15 cellular contexts compared by ENCODE assay signal in genomic region chr17:34178047-34178446, GRCh38.
DNase-seq lines count a peak whose midpoint lies in the region; ATAC-seq, FAIRE-seq and TF ChIP-seq lines count a peak whose summit lies in the region.
"Had no signal": no experiment of that assay in that cellular context is flagged by ENCODE, and none has a peak within 500 bp of the region (broad histone marks: within the 10 kb centered on the region; RNA-seq: fewer than 3 reads in every experiment).

No MANE protein-coding gene starts in this region.

- no peaks in the 10 kb centered on the region for H3K9me3 ChIP-seq in K562 (replicated peaks; ENCODE audit: control insufficient read depth, insufficient read depth, low read depth, low read length)
- no peaks in the 10 kb centered on the region for H3K9me3 ChIP-seq in lower lobe of right lung
- H3K9me3 ChIP-seq: breast epithelium, MG63, sigmoid colon, vagina had no signal

- H3K79me2 ChIP-seq in K562 (ENCODE audit: control insufficient read depth, insufficient read depth, low read length) = no peaks in the 10 kb centered on the region

- ATAC-seq in K562 = peak; percentile 61; the same call in 1 of the 3 replicates
- peak in 1 of 2 donors; percentile 17 for ATAC-seq in lower lobe of right lung
- ATAC-seq in HG02884 (IDR thresholded peaks at IDR 0.05; ENCODE audit: unreplicated experiment) = no peak
- ATAC-seq: left lobe of liver had no signal

- H3K9ac ChIP-seq in K562 (ENCODE audit: insufficient read depth in 1 of 2, low read depth in 2 of 2, low read length in 2 of 2) = no peak overlapping the region

- POLR2A ChIA-PET in K562 (lab: Yijun Ruan, JAX) = no interaction called here

- H3K4me1 ChIP-seq in K562 (replicated peaks in 1 of 2; ENCODE audit: control insufficient read depth in 2 of 2, insufficient read depth in 2 of 2, low read length in 2 of 2) = no peaks in the 10 kb centered on the region
- H3K4me1 ChIP-seq in lower lobe of right lung = peaks cover 24% of the 10 kb centered on the region
- H3K4me1 ChIP-seq: breast epithelium had no signal

- peak; percentile 29 for DNase-seq in D341Med (ENCODE audit: low spot score)
- no peak for DNase-seq in HFF-Myc (ENCODE audit: extremely low read depth, low read depth)
- no peak for DNase-seq in K562 (ENCODE audit: extremely low read depth in 1 of 4, low spot score in 3 of 4)
- no peak for DNase-seq in lower lobe of right lung
- no peak for DNase-seq in HTR-8/SVneo (ENCODE audit: insufficient read length, low spot score)
- no peak for DNase-seq in DMS153 treated with DMSO at 0.1 percent for 48 hours (lab: John Stamatoyannopoulos, UW; ENCODE audit: unreplicated experiment)
- no peak for DNase-seq in GF-D8 (lab: John Stamatoyannopoulos, UW)
- DNase-seq: activated CD8-positive, alpha-beta memory T cell treated with anti-CD3 and anti-CD28 coated beads for 24 hours; MG63; sigmoid colon; stimulated activated naive CD4-positive, alpha-beta T cell treated with Interleukin-2 at 50 U/mL for 16 hours had no signal

- no peak for TF ChIP-seq EP300 in K562 (IDR thresholded peaks at IDR 0.05; ENCODE audit: low read length)

- intact Hi-C loops in K562 (cut with micrococcal nuclease) = no loop called here
- intact Hi-C loops in lower lobe of right lung (cut with DNase I) = no loop called here

- no peaks in the 10 kb centered on the region for H3K36me3 ChIP-seq in K562 (ENCODE audit: control insufficient read depth, insufficient read depth, low read length)
- H3K36me3 ChIP-seq in lower lobe of right lung = no peaks in the 10 kb centered on the region
- H3K36me3 ChIP-seq: breast epithelium, MG63, sigmoid colon, vagina had no signal

- H3K4me3 ChIP-seq in HFF-Myc (replicated peaks; ENCODE audit: low read depth, low read length) (no peak overlapping the region), K562 (no peak overlapping the region), lower lobe of right lung (no peak overlapping the region)
- H3K4me3 ChIP-seq: breast epithelium, MG63, sigmoid colon, vagina had no signal

- H3K27ac ChIP-seq in K562 (ENCODE audit: extremely low read depth, low read depth, low read length) (no peak overlapping the region), lower lobe of right lung (peak overlapping the region; percentile 61)
- H3K27ac ChIP-seq: vagina had no signal

- in situ Hi-C loops in K562 (cut with MboI) = no loop called here

- H3K27me3 ChIP-seq in K562 (ENCODE audit: control insufficient read depth in 2 of 2, insufficient read depth in 2 of 2, low read length in 2 of 2) (peaks cover 3 to 4% of the 10 kb centered on the region in 2 experiments; a peak in 2 of 5 replicates), lower lobe of right lung (ENCODE audit: low read depth) (no peaks in the 10 kb centered on the region)
- H3K27me3 ChIP-seq: breast epithelium, vagina had no signal

- 0% methylated on average over 1 of the region's 1 CpG for WGBS in K562 (ENCODE audit: insufficient coverage, low coverage, missing lambda C conversion rate)

- CTCF ChIA-PET in K562 (lab: Yijun Ruan, JAX; ENCODE audit: low intra/inter-chr PET ratio) = no interaction called here

- H4K20me1 ChIP-seq in K562 (replicated peaks; ENCODE audit: control insufficient read depth, insufficient read depth, low read length) = no peaks in the 10 kb centered on the region; the same call in 1 of the 2 replicates

- no peak for TF ChIP-seq POLR2A in K562 (conservative IDR thresholded peaks at IDR 0.05)

- H2AFZ ChIP-seq in K562 (ENCODE audit: low read depth, low read length) = no peak overlapping the region

- no peak overlapping the region for H3K4me2 ChIP-seq in K562 (ENCODE audit: insufficient read depth, low read length)

- no peaks in the 10 kb centered on the region for H3K9me1 ChIP-seq in K562 (ENCODE audit: control insufficient read depth, insufficient read depth, low read length)

- peak; percentile 12 for TF ChIP-seq CTCF in HFF-Myc (IDR thresholded peaks at IDR 0.05; ENCODE audit: low read depth, low read length, missing control alignments)
- 0 out of 6 replicates have a peak, but pooled peaks of 1 of the 3 experiments have one; percentile 12 for TF ChIP-seq CTCF in K562 (IDR thresholded peaks at IDR 0.05 in 2 of 3, conservative IDR thresholded peaks at IDR 0.05 in 1 of 3; ENCODE audit: insufficient read depth in 2 of 3, low read depth in 1 of 3, low read length in 3 of 3)
- TF ChIP-seq CTCF in lower lobe of right lung (IDR thresholded peaks at IDR 0.05) = no peak

- no TSS peak for BruUV-seq in K562 (replicated peaks; lab: Mats Ljungman, UMichigan)

- TF ChIP-seq RAD21 in K562 (CRISPR knock-in tag; conservative IDR thresholded peaks at IDR 0.05 in 1 of 2, IDR thresholded peaks at IDR 0.05 in 1 of 2) = no peak

- FAIRE-seq in K562 (lab: Jason Lieb, UNC) = no peak
- FAIRE-seq in HTR-8/SVneo (lab: Jason Lieb, UNC) = no peak

TF ChIP-seq in K562, 482 proteins besides CTCF, POLR2A, EP300 and RAD21:
- TF ChIP-seq ZNF449 (CRISPR knock-in tag; IDR thresholded peaks at IDR 0.05) (no peak), ZBTB1 (CRISPR knock-in tag; IDR thresholded peaks at IDR 0.05; ENCODE audit: borderline replicate concordance, low read depth) (no peak), STAT6 (CRISPR knock-in tag; IDR thresholded peaks at IDR 0.05) (no peak), RBBP5 (IDR thresholded peaks at IDR 0.05; ENCODE audit: borderline replicate concordance, insufficient read depth, low read length, poor library complexity, severe bottlenecking) (no peak), SIX5 (IDR thresholded peaks at IDR 0.05; ENCODE audit: borderline replicate concordance in 1 of 2, insufficient read depth in 1 of 2, low read depth in 1 of 2, low read length in 2 of 2) (no peak), SMAD4 (CRISPR knock-in tag; conservative IDR thresholded peaks at IDR 0.05) (no peak)
